In the genomic region with DNA sequence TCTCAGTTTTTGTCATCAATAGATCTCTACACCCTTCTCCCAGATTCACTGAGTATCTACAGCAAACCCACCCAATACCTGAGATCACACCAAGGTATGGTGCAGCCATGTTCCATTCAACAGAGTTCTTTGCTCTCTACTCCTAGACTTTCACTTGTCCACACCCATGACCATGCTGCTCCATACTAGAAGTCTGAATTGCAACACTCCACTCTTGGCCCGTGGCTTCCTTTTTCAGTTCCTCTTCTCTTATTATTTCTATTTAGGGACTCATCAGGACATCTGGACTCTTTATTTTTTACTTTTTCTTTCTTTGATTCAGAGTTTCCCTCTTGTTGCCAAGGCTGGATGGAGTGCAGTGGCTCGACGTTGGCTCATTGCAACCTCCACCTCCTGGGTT, we compare ENCODE assay signal across 8 cellular contexts. TPM values are rescaled to one million over a fixed set of nuclear protein-coding genes. Genes with fewer than 3 reads are reported as not detected.
DNase-seq lines count a peak whose midpoint lies in the region; ATAC-seq and TF ChIP-seq lines count a peak whose summit lies in the region.

No MANE protein-coding gene starts in this region.

- no peaks in the 10 kb centered on the region for H3K27me3 ChIP-seq in BLaER1
- no peaks in the 10 kb centered on the region for H3K27me3 ChIP-seq in lung (ENCODE audit: control insufficient read depth, insufficient read depth)

- peak overlapping the region; percentile 69 for H3K9ac ChIP-seq in BLaER1

- H3K4me1 ChIP-seq in BLaER1, result peaks cover 88% of the 10 kb centered on the region
- H3K4me1 ChIP-seq in lung (ENCODE audit: control insufficient read depth in 2 of 2, insufficient read depth in 2 of 2, low read length in 2 of 2), result peaks cover 2 to 11% of the 10 kb centered on the region in 2 donors

- peaks cover 98% of the 10 kb centered on the region for H4K20me1 ChIP-seq in BLaER1

- peak overlapping the region; percentile 44 for H3K4me3 ChIP-seq in BLaER1
- no peak overlapping the region for H3K4me3 ChIP-seq in lung

- no peak for TF ChIP-seq CTCF in lung (IDR thresholded peaks at IDR 0.05; ENCODE audit: control extremely low read depth, extremely low read depth)

- peaks cover 44% of the 10 kb centered on the region for H3K4me1 Mint-ChIP-seq in activated T-helper 2 cell treated with anti-CD3 and anti-CD28 coated beads, Interferon-gamma antibody, Interleukin-2, Interleukin-4, amounts not matched to agents 10 μg/mL and 5 μg/mL and 100 μg/mL, durations not matched to agents 14 hours and 24 hours and 36 hours (ENCODE audit: low read depth)

- H3K36me3 ChIP-seq in BLaER1, result peaks cover 62% of the 10 kb centered on the region
- peaks cover 16 to 19% of the 10 kb centered on the region in 2 donors for H3K36me3 ChIP-seq in lung (ENCODE audit: control insufficient read depth in 2 of 2, insufficient read depth in 2 of 2, low read length in 2 of 2)

- DNase-seq in activated T-helper 2 cell treated with anti-CD3 and anti-CD28 coated beads, Interferon-gamma antibody, Interleukin-2, Interleukin-4, amounts not matched to agents 10 μg/mL and 5 μg/mL and 100 μg/mL, durations not matched to agents 14 hours and 24 hours and 36 hours (ENCODE audit: low spot score), result no peak
- DNase-seq in lung (ENCODE audit: low spot score) (no peak), islet precursor cell (no peak)

- H3K27ac Mint-ChIP-seq in activated T-helper 2 cell treated with anti-CD3 and anti-CD28 coated beads, Interferon-gamma antibody, Interleukin-2, Interleukin-4, amounts not matched to agents 10 μg/mL and 5 μg/mL and 100 μg/mL, durations not matched to agents 14 hours and 24 hours and 36 hours, result peak overlapping the region; percentile 47

- H3K27ac ChIP-seq in BLaER1 (peak overlapping the region; percentile 88), lung (ENCODE audit: low read depth in 1 of 2, low read length in 1 of 2) (no peak overlapping the region)

- H3K9me3 Mint-ChIP-seq in activated T-helper 2 cell treated with anti-CD3 and anti-CD28 coated beads, Interferon-gamma antibody, Interleukin-2, Interleukin-4, amounts not matched to agents 10 μg/mL and 5 μg/mL and 100 μg/mL, durations not matched to agents 14 hours and 24 hours and 36 hours, result no peaks in the 10 kb centered on the region

- no peaks in the 10 kb centered on the region for H3K27me3 Mint-ChIP-seq in activated T-helper 2 cell treated with anti-CD3 and anti-CD28 coated beads, Interferon-gamma antibody, Interleukin-2, Interleukin-4, amounts not matched to agents 10 μg/mL and 5 μg/mL and 100 μg/mL, durations not matched to agents 14 hours and 24 hours and 36 hours (ENCODE audit: low read depth)

- intact Hi-C loops in activated T-helper 2 cell treated with anti-CD3 and anti-CD28 coated beads, Interferon-gamma antibody, Interleukin-2, Interleukin-4, amounts not matched to agents 10 μg/mL and 5 μg/mL and 100 μg/mL, durations not matched to agents 14 hours and 24 hours and 36 hours (cut with micrococcal nuclease), result loop anchor here (5.0 to 10.0 kb wide), 2 partner anchors 34 to 272 kb away; no protein-coding TSS in a partner anchor

- H3K4me3 Mint-ChIP-seq in activated T-helper 2 cell treated with anti-CD3 and anti-CD28 coated beads, Interferon-gamma antibody, Interleukin-2, Interleukin-4, amounts not matched to agents 10 μg/mL and 5 μg/mL and 100 μg/mL, durations not matched to agents 14 hours and 24 hours and 36 hours (ENCODE audit: low read depth), result peak overlapping the region; percentile 2

- ATAC-seq in HG02981 (IDR thresholded peaks at IDR 0.05; ENCODE audit: unreplicated experiment), result peak; percentile 41
- peak; percentile 41 for ATAC-seq in lung (ENCODE audit: insufficient read depth, low FRiP score)
- no peak for ATAC-seq in GM19351 (IDR thresholded peaks at IDR 0.05; ENCODE audit: unreplicated experiment)
- ATAC-seq in HG03520 (IDR thresholded peaks at IDR 0.05; ENCODE audit: unreplicated experiment), result no peak
- ATAC-seq in GM18511 (IDR thresholded peaks at IDR 0.05; ENCODE audit: unreplicated experiment), result no peak

- no peaks in the 10 kb centered on the region for H3K9me3 ChIP-seq in BLaER1
- H3K9me3 ChIP-seq in lung (ENCODE audit: control insufficient read depth in 2 of 2, insufficient read depth in 1 of 2, low read length in 1 of 2), result no peaks in the 10 kb centered on the region

- WGBS in lung, 2 donors, result 6 to 32% methylated on average over 3 of the region's 3 CpGs

- H3K36me3 Mint-ChIP-seq in activated T-helper 2 cell treated with anti-CD3 and anti-CD28 coated beads, Interferon-gamma antibody, Interleukin-2, Interleukin-4, amounts not matched to agents 10 μg/mL and 5 μg/mL and 100 μg/mL, durations not matched to agents 14 hours and 24 hours and 36 hours (ENCODE audit: low read depth), result peaks cover 53% of the 10 kb centered on the region

- peak overlapping the region; percentile 93 for H3K4me2 ChIP-seq in BLaER1

RNA-seq across cellular contexts. Expression of a gene that starts 37.1 kb away (rescaled TPM):
- 499 and 501 TPM in 2 replicates for total RNA-seq in activated T-helper 2 cell treated with anti-CD3 and anti-CD28 coated beads, Interferon-gamma antibody, Interleukin-2, Interleukin-4, amounts not matched to agents 10 μg/mL and 5 μg/mL and 100 μg/mL, durations not matched to agents 14 hours and 24 hours and 36 hours
- total RNA-seq in lung, result 100 to 1,000 TPM; 400 to 432 TPM
- polyA plus RNA-seq in lung, result 100 to 1,000 TPM; 348 to 390 TPM

Comparison
In these comparisons a context has a peak if more than half of its experiments do, and no peak if none do; other contexts are left out.
1. ATAC-seq: peak in HG02981 (single experiment) and lung (single experiment); none in GM19351 (single experiment), HG03520 (single experiment) and GM18511 (single experiment).